ENCODE assay signal across 1 cellular context in genomic region chr17:36072431-36073121, GRCh38.
TF ChIP-seq lines count a peak whose summit lies in the region.

No MANE protein-coding gene starts in this region.

TF ChIP-seq in endothelial cell of umbilical vein, 7 proteins besides CTCF, POLR2A, EP300 and RAD21:
- TF ChIP-seq POLR2AphosphoS5 (IDR thresholded peaks at IDR 0.05; ENCODE audit: insufficient read depth, low read depth, low read length), result no peak
- TF ChIP-seq GATA2 (IDR thresholded peaks at IDR 0.05; ENCODE audit: insufficient read depth, insufficient read length, low read depth, low read length), result no peak
- TF ChIP-seq MYC (IDR thresholded peaks at IDR 0.05; ENCODE audit: low read depth, low read length), result no peak
- no peak for TF ChIP-seq JUN (IDR thresholded peaks at IDR 0.05; ENCODE audit: borderline replicate concordance, insufficient read depth, insufficient read length, low read depth)
- TF ChIP-seq FOS (IDR thresholded peaks at IDR 0.05; ENCODE audit: borderline replicate concordance, insufficient read depth, low read length), result no peak
- no peak for TF ChIP-seq EZH2 (IDR thresholded peaks at IDR 0.05; ENCODE audit: borderline replicate concordance, low read depth, low read length, severe bottlenecking)
- TF ChIP-seq, protein P1, sequence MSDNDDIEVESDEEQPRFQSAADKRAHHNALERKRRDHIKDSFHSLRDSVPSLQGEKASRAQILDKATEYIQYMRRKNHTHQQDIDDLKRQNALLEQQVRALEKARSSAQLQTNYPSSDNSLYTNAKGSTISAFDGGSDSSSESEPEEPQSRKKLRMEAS (IDR thresholded peaks at IDR 0.05; ENCODE audit: insufficient read depth, insufficient read length), result no peak
